In genomic region chr2:112712903-112713584, GRCh38 we compare ENCODE assay signal across 1 cellular context.
TF ChIP-seq lines count a peak whose summit lies in the region.

No MANE protein-coding gene starts in this region.

TF ChIP-seq in HepG2, 621 proteins besides CTCF, POLR2A, EP300 and RAD21 (continues in another document):
- no peak for TF ChIP-seq TSC22D2 (CRISPR knock-in tag; IDR thresholded peaks at IDR 0.05; ENCODE audit: borderline replicate concordance)
- no peak for TF ChIP-seq SRSF1 (optimal IDR thresholded peaks at IDR 0.05; ENCODE audit: low read depth, low read length)
- no peak for TF ChIP-seq RBFOX2 (IDR thresholded peaks at IDR 0.05; ENCODE audit: low read depth, low read length)
- TF ChIP-seq, protein P1, sequence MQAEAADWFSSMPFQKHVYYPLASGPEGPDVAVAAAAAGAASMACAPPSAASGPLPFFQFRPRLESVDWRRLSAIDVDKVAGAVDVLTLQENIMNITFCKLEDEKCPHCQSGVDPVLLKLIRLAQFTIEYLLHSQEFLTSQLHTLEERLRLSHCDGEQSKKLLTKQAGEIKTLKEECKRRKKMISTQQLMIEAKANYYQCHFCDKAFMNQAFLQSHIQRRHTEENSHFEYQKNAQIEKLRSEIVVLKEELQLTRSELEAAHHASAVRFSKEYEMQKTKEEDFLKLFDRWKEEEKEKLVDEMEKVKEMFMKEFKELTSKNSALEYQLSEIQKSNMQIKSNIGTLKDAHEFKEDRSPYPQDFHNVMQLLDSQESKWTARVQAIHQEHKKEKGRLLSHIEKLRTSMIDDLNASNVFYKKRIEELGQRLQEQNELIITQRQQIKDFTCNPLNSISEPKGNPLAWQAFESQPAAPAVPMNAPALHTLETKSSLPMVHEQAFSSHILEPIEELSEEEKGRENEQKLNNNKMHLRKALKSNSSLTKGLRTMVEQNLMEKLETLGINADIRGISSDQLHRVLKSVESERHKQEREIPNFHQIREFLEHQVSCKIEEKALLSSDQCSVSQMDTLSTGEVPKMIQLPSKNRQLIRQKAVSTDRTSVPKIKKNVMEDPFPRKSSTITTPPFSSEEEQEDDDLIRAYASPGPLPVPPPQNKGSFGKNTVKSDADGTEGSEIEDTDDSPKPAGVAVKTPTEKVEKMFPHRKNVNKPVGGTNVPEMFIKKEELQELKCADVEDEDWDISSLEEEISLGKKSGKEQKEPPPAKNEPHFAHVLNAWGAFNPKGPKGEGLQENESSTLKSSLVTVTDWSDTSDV (CRISPR knock-in tag; IDR thresholded peaks at IDR 0.05), result no peak
- peak; percentile 30; the same call in 1 of the 2 replicates for TF ChIP-seq SALL1 (CRISPR knock-in tag; IDR thresholded peaks at IDR 0.05)
- no peak for TF ChIP-seq MAFF (IDR thresholded peaks at IDR 0.05; ENCODE audit: low read depth, low read length)
- TF ChIP-seq TAF15 (IDR thresholded peaks at IDR 0.05; ENCODE audit: low read depth, low read length, poor library complexity, severe bottlenecking), result no peak
- TF ChIP-seq ZBTB10 (CRISPR knock-in tag; IDR thresholded peaks at IDR 0.05; ENCODE audit: borderline replicate concordance), result no peak
- no peak for TF ChIP-seq REPIN1 (CRISPR knock-in tag; IDR thresholded peaks at IDR 0.05; ENCODE audit: borderline replicate concordance, low read depth)
- no peak for TF ChIP-seq NFRKB (IDR thresholded peaks at IDR 0.05)
- TF ChIP-seq, protein P2, sequence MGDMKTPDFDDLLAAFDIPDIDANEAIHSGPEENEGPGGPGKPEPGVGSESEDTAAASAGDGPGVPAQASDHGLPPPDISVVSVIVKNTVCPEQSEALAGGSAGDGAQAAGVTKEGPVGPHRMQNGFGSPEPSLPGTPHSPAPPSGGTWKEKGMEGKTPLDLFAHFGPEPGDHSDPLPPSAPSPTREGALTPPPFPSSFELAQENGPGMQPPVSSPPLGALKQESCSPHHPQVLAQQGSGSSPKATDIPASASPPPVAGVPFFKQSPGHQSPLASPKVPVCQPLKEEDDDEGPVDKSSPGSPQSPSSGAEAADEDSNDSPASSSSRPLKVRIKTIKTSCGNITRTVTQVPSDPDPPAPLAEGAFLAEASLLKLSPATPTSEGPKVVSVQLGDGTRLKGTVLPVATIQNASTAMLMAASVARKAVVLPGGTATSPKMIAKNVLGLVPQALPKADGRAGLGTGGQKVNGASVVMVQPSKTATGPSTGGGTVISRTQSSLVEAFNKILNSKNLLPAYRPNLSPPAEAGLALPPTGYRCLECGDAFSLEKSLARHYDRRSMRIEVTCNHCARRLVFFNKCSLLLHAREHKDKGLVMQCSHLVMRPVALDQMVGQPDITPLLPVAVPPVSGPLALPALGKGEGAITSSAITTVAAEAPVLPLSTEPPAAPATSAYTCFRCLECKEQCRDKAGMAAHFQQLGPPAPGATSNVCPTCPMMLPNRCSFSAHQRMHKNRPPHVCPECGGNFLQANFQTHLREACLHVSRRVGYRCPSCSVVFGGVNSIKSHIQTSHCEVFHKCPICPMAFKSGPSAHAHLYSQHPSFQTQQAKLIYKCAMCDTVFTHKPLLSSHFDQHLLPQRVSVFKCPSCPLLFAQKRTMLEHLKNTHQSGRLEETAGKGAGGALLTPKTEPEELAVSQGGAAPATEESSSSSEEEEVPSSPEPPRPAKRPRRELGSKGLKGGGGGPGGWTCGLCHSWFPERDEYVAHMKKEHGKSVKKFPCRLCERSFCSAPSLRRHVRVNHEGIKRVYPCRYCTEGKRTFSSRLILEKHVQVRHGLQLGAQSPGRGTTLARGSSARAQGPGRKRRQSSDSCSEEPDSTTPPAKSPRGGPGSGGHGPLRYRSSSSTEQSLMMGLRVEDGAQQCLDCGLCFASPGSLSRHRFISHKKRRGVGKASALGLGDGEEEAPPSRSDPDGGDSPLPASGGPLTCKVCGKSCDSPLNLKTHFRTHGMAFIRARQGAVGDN (CRISPR knock-in tag; IDR thresholded peaks at IDR 0.05), result no peak; the same call in 1 of the 2 replicates
- no peak for TF ChIP-seq ZNF253 (CRISPR knock-in tag; IDR thresholded peaks at IDR 0.05; ENCODE audit: borderline replicate concordance)
- TF ChIP-seq ZNF691 (CRISPR knock-in tag; IDR thresholded peaks at IDR 0.05; ENCODE audit: borderline replicate concordance, low read depth), result no peak
- peak; percentile 26; the same call in 1 of the 2 replicates for TF ChIP-seq MNT (IDR thresholded peaks at IDR 0.05)
- no peak for TF ChIP-seq DPF2 (CRISPR knock-in tag; IDR thresholded peaks at IDR 0.05; ENCODE audit: borderline replicate concordance, low read depth)
- TF ChIP-seq NR2C2 (CRISPR knock-in tag; IDR thresholded peaks at IDR 0.05; ENCODE audit: borderline replicate concordance), result no peak
- no peak for TF ChIP-seq ZBTB25 (CRISPR knock-in tag; IDR thresholded peaks at IDR 0.05)
- no peak for TF ChIP-seq SIX4 (CRISPR knock-in tag; IDR thresholded peaks at IDR 0.05)
- TF ChIP-seq MIER2 (CRISPR knock-in tag; IDR thresholded peaks at IDR 0.05), result no peak
- TF ChIP-seq ZNF614 (CRISPR knock-in tag; IDR thresholded peaks at IDR 0.05; ENCODE audit: borderline replicate concordance), result no peak
- 0 out of 2 replicates have a peak, but pooled peaks have one; percentile 10 for TF ChIP-seq ZNF274 (CRISPR knock-in tag; IDR thresholded peaks at IDR 0.05)
- TF ChIP-seq KAT7 (CRISPR knock-in tag; IDR thresholded peaks at IDR 0.05; ENCODE audit: borderline replicate concordance), result no peak
- no peak for TF ChIP-seq ATF1 (CRISPR knock-in tag; IDR thresholded peaks at IDR 0.05)
- no peak for TF ChIP-seq MED8 (CRISPR knock-in tag; IDR thresholded peaks at IDR 0.05; ENCODE audit: insufficient replicate concordance)
- TF ChIP-seq FOXM1 (CRISPR knock-in tag; IDR thresholded peaks at IDR 0.05), result no peak
- 0 out of 2 replicates have a peak, but pooled peaks have one; percentile 37 for TF ChIP-seq HIVEP1 (CRISPR knock-in tag; IDR thresholded peaks at IDR 0.05)
- TF ChIP-seq MYNN (CRISPR knock-in tag; IDR thresholded peaks at IDR 0.05; ENCODE audit: low read depth), result no peak
- no peak for TF ChIP-seq ZNF644 (CRISPR knock-in tag; IDR thresholded peaks at IDR 0.05; ENCODE audit: low read depth)
- no peak for TF ChIP-seq MXD1 (CRISPR knock-in tag; IDR thresholded peaks at IDR 0.05)
- TF ChIP-seq RAD51 (IDR thresholded peaks at IDR 0.05; ENCODE audit: borderline replicate concordance), result 0 out of 2 replicates have a peak, but pooled peaks have one; percentile 21
- TF ChIP-seq USF2 (IDR thresholded peaks at IDR 0.05; ENCODE audit: low read depth, low read length), result peak; percentile 35; the same call in 1 of the 2 replicates
- no peak for TF ChIP-seq USF2 (CRISPR knock-in tag; IDR thresholded peaks at IDR 0.05; ENCODE audit: borderline replicate concordance)
- TF ChIP-seq, protein P3, sequence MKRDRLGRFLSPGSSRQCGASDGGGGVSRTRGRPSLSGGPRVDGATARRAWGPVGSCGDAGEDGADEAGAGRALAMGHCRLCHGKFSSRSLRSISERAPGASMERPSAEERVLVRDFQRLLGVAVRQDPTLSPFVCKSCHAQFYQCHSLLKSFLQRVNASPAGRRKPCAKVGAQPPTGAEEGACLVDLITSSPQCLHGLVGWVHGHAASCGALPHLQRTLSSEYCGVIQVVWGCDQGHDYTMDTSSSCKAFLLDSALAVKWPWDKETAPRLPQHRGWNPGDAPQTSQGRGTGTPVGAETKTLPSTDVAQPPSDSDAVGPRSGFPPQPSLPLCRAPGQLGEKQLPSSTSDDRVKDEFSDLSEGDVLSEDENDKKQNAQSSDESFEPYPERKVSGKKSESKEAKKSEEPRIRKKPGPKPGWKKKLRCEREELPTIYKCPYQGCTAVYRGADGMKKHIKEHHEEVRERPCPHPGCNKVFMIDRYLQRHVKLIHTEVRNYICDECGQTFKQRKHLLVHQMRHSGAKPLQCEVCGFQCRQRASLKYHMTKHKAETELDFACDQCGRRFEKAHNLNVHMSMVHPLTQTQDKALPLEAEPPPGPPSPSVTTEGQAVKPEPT (CRISPR knock-in tag; IDR thresholded peaks at IDR 0.05; ENCODE audit: low read depth), result no peak
- TF ChIP-seq BRD4 (CRISPR knock-in tag; IDR thresholded peaks at IDR 0.05), result no peak
- TF ChIP-seq ZNF484 (CRISPR knock-in tag; IDR thresholded peaks at IDR 0.05; ENCODE audit: borderline replicate concordance, low read depth), result no peak
- TF ChIP-seq BCL6 (CRISPR knock-in tag; IDR thresholded peaks at IDR 0.05), result no peak
- 0 out of 2 replicates have a peak, but pooled peaks have one; percentile 36 for TF ChIP-seq SP5 (CRISPR knock-in tag; IDR thresholded peaks at IDR 0.05; ENCODE audit: borderline replicate concordance, low read depth)
- TF ChIP-seq FOXC1 (CRISPR knock-in tag; IDR thresholded peaks at IDR 0.05; ENCODE audit: borderline replicate concordance), result no peak
- TF ChIP-seq ZNF879 (CRISPR knock-in tag; IDR thresholded peaks at IDR 0.05), result no peak
- TF ChIP-seq JUND (CRISPR knock-in tag; IDR thresholded peaks at IDR 0.05), result no peak
- no peak for TF ChIP-seq ATF3 (CRISPR knock-in tag; IDR thresholded peaks at IDR 0.05)
- no peak for TF ChIP-seq ZNF33B (CRISPR knock-in tag; IDR thresholded peaks at IDR 0.05)
- TF ChIP-seq, protein P4, sequence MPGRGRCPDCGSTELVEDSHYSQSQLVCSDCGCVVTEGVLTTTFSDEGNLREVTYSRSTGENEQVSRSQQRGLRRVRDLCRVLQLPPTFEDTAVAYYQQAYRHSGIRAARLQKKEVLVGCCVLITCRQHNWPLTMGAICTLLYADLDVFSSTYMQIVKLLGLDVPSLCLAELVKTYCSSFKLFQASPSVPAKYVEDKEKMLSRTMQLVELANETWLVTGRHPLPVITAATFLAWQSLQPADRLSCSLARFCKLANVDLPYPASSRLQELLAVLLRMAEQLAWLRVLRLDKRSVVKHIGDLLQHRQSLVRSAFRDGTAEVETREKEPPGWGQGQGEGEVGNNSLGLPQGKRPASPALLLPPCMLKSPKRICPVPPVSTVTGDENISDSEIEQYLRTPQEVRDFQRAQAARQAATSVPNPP (CRISPR knock-in tag; IDR thresholded peaks at IDR 0.05), result no peak
- no peak for TF ChIP-seq ZNF496 (CRISPR knock-in tag; IDR thresholded peaks at IDR 0.05; ENCODE audit: insufficient replicate concordance)
- TF ChIP-seq SOX5 (CRISPR knock-in tag; IDR thresholded peaks at IDR 0.05; ENCODE audit: borderline replicate concordance), result 0 out of 2 replicates have a peak, but pooled peaks have one; percentile 23
